Comparison of ENCODE assay signal across 8 cellular contexts in the genomic region with DNA sequence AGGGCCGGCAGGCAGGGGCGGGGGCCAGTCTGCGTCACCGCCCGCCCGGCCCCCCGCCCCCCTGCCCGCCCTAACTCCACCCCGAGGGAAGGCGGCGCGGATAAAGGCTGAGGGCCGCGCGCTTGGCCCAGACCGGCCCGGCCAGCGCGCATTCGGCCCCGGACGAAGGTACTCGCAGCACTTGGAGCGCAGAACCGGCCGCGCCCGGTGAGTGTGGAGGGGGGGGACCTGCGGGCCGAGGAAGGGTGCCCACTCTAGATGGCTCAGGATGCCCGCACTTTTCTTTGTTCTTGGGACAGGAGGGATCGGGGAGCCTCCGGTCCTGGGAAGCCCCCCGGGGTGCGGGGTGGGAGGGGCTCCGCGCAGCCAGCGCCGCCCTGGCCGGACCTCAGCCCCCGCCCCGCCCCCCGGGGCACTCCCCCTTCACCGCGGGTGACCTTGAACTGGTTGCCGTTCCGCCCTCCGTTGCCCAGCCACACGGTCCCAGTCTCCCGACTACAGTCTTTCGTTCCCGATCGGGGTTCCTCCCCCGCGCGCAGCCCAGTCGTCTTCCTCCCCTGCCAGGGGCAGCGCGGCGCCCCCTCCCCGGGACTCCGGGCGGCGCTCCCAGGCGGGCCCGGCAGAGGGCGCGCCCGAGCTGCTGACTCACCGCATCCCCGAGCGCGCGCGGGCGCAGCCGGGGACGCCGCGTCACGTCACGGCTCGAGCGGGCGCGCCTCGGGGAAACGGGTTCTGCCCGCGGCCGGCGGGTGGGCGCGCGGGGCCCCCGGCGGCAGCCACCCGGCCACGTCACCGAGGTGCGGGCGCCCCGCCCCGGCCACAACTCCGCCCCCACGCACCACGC. TPM values are rescaled to one million over a fixed set of nuclear protein-coding genes. Genes with fewer than 3 reads are reported as not detected.
DNase-seq lines count a peak whose midpoint lies in the region; ATAC-seq and TF ChIP-seq lines count a peak whose summit lies in the region.

A gene (plus strand): TSS at position 130 of the 844 bp plus-strand sequence. CDS start 1,714 bp downstream, outside the sequence.

- peak within 1 kb of the TSS; percentile 80 to 99 (median 88) for H3K4me3 Mint-ChIP-seq in IgD-negative memory B cell

- ATAC-seq in DND-41 (ENCODE audit: insufficient read depth, low read depth) (peak; percentile 0; the same call in 1 of the 3 replicates), GM21423 (IDR thresholded peaks at IDR 0.05; ENCODE audit: unreplicated experiment) (peak; percentile 29), psoas muscle (peak; percentile 36 to 45 (median 43))

- H3K36me3 ChIP-seq in DND-41 (ENCODE audit: insufficient read depth, low read length) (peaks cover 26% of the 10 kb centered on the region), SU-DHL-6 (ENCODE audit: low read length) (no peaks in the 10 kb centered on the region), left ventricle myocardium inferior (peaks cover 27% of the 10 kb centered on the region), psoas muscle (ENCODE audit: insufficient read depth in 1 of 2, low read depth in 1 of 2) (peaks cover 0 to 24% of the 10 kb centered on the region in 2 donors)

- H3K27me3 Mint-ChIP-seq in IgD-negative memory B cell: no peaks in the 10 kb centered on the region

- H3K27ac ChIP-seq in DND-41 (ENCODE audit: low read length) (peak within 1 kb of the TSS; percentile 78), SU-DHL-6 (ENCODE audit: low read depth, low read length) (peak within 1 kb of the TSS; percentile 89), left ventricle myocardium inferior (replicated peaks) (peak within 1 kb of the TSS; percentile 100), psoas muscle (peak within 1 kb of the TSS; percentile 99)

- H2AFZ ChIP-seq in DND-41 (ENCODE audit: low read depth, low read length): peak within 1 kb of the TSS; percentile 65
- H2AFZ ChIP-seq in SU-DHL-6 (ENCODE audit: low read depth, low read length, severe bottlenecking): peak within 1 kb of the TSS; percentile 56

- H3K79me2 ChIP-seq in DND-41 (ENCODE audit: insufficient read depth, low read length) (peaks cover 44% of the 10 kb centered on the region), SU-DHL-6 (ENCODE audit: insufficient read depth, low read length) (peaks cover 25% of the 10 kb centered on the region)

- H3K9ac ChIP-seq in DND-41 (ENCODE audit: low read depth, low read length) (peak within 1 kb of the TSS; percentile 96), SU-DHL-6 (ENCODE audit: low read length) (peak within 1 kb of the TSS; percentile 88)

- H3K4me1 ChIP-seq in DND-41 (ENCODE audit: insufficient read depth, low read length): peaks cover 46% of the 10 kb centered on the region
- peaks cover 85% of the 10 kb centered on the region for H3K4me1 ChIP-seq in left ventricle myocardium inferior
- H3K4me1 ChIP-seq in psoas muscle: peaks cover 51% of the 10 kb centered on the region

- intact Hi-C loops in left ventricle myocardium inferior (cut with micrococcal nuclease) (no loop called here), psoas muscle (cut with DNase I) (no loop called here)

- peak; percentile 83 for TF ChIP-seq CTCF in DND-41 (IDR thresholded peaks at IDR 0.05; ENCODE audit: borderline replicate concordance, extremely low read depth, low read length, poor library complexity, severe bottlenecking)
- peak; percentile 78 for TF ChIP-seq CTCF in SU-DHL-6 (IDR thresholded peaks at IDR 0.05; ENCODE audit: insufficient read depth, low read length, poor library complexity, severe bottlenecking)
- TF ChIP-seq CTCF in left ventricle myocardium inferior (IDR thresholded peaks at IDR 0.05; ENCODE audit: borderline replicate concordance): peak; percentile 85
- TF ChIP-seq CTCF in psoas muscle (IDR thresholded peaks at IDR 0.05): peak; percentile 76

- no peaks in the 10 kb centered on the region for H3K9me3 Mint-ChIP-seq in IgD-negative memory B cell

- peak within 1 kb of the TSS; percentile 88 to 100 (median 94) for H3K27ac Mint-ChIP-seq in IgD-negative memory B cell

- peaks cover 22% of the 10 kb centered on the region; the same call in 1 of the 2 replicates for H3F3A ChIP-seq in SU-DHL-6 (ENCODE audit: insufficient read depth)

- DNase-seq in DND-41: no peak
- DNase-seq in amniotic epithelial cell (ENCODE audit: low read depth): peak; percentile 85
- DNase-seq in left ventricle myocardium inferior: peak; percentile 88
- DNase-seq in psoas muscle: peak; percentile 91 to 95
- DNase-seq in OCI-M2 (lab: John Stamatoyannopoulos, UW; ENCODE audit: unreplicated experiment): no peak

- H3K4me3 ChIP-seq in DND-41 (ENCODE audit: low read depth in 1 of 2, low read length in 2 of 2): peak within 1 kb of the TSS; percentile 24 to 57; a peak in 3 of 4 replicates
- H3K4me3 ChIP-seq in SU-DHL-6 (ENCODE audit: insufficient read depth, low read length, poor library complexity, severe bottlenecking): peak within 1 kb of the TSS; percentile 80
- H3K4me3 ChIP-seq in left ventricle myocardium inferior: peak within 1 kb of the TSS; percentile 93
- H3K4me3 ChIP-seq in psoas muscle: peak within 1 kb of the TSS; percentile 80

- peaks cover 4 to 10% (median 9%) of the 10 kb centered on the region in 3 donors for H3K4me1 Mint-ChIP-seq in IgD-negative memory B cell

- 0 to 2% (median 1%) methylated on average over 30 to 105 of the region's 107 CpGs for WGBS in psoas muscle, 3 donors

- peak within 1 kb of the TSS; percentile 71 for H3K4me2 ChIP-seq in DND-41 (ENCODE audit: insufficient read depth, low read length)
- peak within 1 kb of the TSS; percentile 83 for H3K4me2 ChIP-seq in SU-DHL-6 (ENCODE audit: low read depth, low read length, poor library complexity, severe bottlenecking)

- H3K27me3 ChIP-seq in DND-41 (ENCODE audit: insufficient read depth, low read length, poor library complexity) (no peaks in the 10 kb centered on the region), SU-DHL-6 (ENCODE audit: low read length) (no peaks in the 10 kb centered on the region), left ventricle myocardium inferior (ENCODE audit: low read depth) (no peaks in the 10 kb centered on the region), psoas muscle (ENCODE audit: insufficient read depth in 3 of 3, low read length in 2 of 3) (no peaks in the 10 kb centered on the region)

- no peaks in the 10 kb centered on the region for H3K9me2 ChIP-seq in SU-DHL-6 (replicated peaks; ENCODE audit: insufficient read depth, low read length)

- no peaks in the 10 kb centered on the region for H3K9me3 ChIP-seq in DND-41 (ENCODE audit: insufficient read depth, low read length, severe bottlenecking)
- H3K9me3 ChIP-seq in SU-DHL-6 (ENCODE audit: insufficient read depth, low read length): no peaks in the 10 kb centered on the region
- H3K9me3 ChIP-seq in left ventricle myocardium inferior (replicated peaks): no peaks in the 10 kb centered on the region
- H3K9me3 ChIP-seq in psoas muscle: no peaks in the 10 kb centered on the region

- H3K36me3 Mint-ChIP-seq in IgD-negative memory B cell: no peaks in the 10 kb centered on the region

- H4K20me1 ChIP-seq in DND-41 (ENCODE audit: insufficient read depth, low read length) (peaks cover 37% of the 10 kb centered on the region), SU-DHL-6 (ENCODE audit: low read depth, low read length) (no peaks in the 10 kb centered on the region)

RNA-seq across cellular contexts. Expression of the gene that starts here (rescaled TPM):
- 4.8 TPM for polyA plus RNA-seq in IgD-negative memory B cell
- total RNA-seq in left ventricle myocardium inferior: 60.5 TPM
- 100 to 1,000 TPM in 3 of 4 donors, 10 to 100 TPM in 1; 84.7 to 331 (median 217) TPM for total RNA-seq in psoas muscle
- 100 to 1,000 TPM in 1 of 3 donors, 10 to 100 TPM in 2; 29.2 to 147 (median 36.4) TPM for polyA plus RNA-seq in psoas muscle

Comparison
In these comparisons a context has a peak if more than half of its experiments do, and no peak if none do; other contexts are left out.
1. DNase-seq: peak in amniotic epithelial cell (single experiment), left ventricle myocardium inferior (single experiment) and psoas muscle (2 of 2); none in DND-41 (single experiment) and OCI-M2 (single experiment).
2. H3K4me3 ChIP-seq: peak in every context shown above with its lines; median percentile 93 in left ventricle myocardium inferior; 80 in SU-DHL-6; 80 in psoas muscle; 40 in DND-41.
3. Peak in every context shown above with its lines, with median percentiles within 50 percentile points of each other: ATAC-seq, H3K27ac ChIP-seq and CTCF ChIP-seq.